Comparison of ENCODE assay signal across 1 cellular context in genomic region chr1:201486158-201486557, GRCh38.
TF ChIP-seq lines count a peak whose summit lies in the region.

No MANE protein-coding gene starts in this region.

TF ChIP-seq in IMR-90, 13 proteins besides CTCF, POLR2A, EP300 and RAD21:
- no peak for TF ChIP-seq MAFK (IDR thresholded peaks at IDR 0.05; ENCODE audit: low read depth, low read length)
- no peak for TF ChIP-seq RFX5 (IDR thresholded peaks at IDR 0.05; ENCODE audit: low read depth, low read length)
